Comparison of ENCODE assay signal across 10 cellular contexts in the genomic region with DNA sequence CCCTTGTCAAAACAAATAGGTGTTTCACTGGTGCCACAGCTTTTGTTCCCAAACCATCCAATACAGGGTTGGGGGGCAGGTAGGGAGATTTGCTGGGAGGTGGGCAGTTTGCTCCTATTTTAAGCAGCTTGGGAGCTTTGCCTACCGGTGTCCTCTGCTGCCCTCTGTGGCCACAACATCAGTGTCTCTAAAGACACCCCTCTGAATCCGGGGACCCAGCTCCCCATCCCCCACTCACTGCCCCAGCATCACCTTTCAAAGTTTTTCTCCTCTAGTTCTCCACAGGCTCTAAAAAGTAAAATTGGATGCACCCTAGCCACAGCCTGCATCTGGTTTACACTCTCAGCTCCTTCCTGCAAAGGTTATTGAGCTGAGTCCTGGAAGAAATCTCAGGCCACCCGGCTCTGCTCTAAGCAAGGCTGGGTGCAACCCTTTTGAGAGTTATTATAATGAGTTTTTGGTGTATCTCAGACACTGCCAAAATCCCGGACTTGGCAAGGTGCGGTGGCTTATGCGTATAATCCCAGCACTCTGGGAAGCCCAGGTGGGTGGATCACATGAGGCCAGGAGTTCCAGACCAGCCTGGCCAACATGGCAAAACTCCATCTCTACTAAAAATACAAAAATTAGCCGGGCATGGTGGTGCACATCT. TPM values are rescaled to one million over a fixed set of nuclear protein-coding genes. Genes with fewer than 3 reads are reported as not detected.
DNase-seq lines count a peak whose midpoint lies in the region; ATAC-seq, FAIRE-seq and TF ChIP-seq lines count a peak whose summit lies in the region.
"Had no signal": no experiment of that assay in that cellular context is flagged by ENCODE, and none has a peak within 500 bp of the region (broad histone marks: within the 10 kb centered on the region; RNA-seq: fewer than 3 reads in every experiment).

No MANE protein-coding gene starts in this region.

- no peak for TF ChIP-seq POLR2A in K562 (conservative IDR thresholded peaks at IDR 0.05)

- no peak overlapping the region for H3K9ac ChIP-seq in K562 (ENCODE audit: insufficient read depth in 1 of 2, low read depth in 2 of 2, low read length in 2 of 2)
- H3K9ac ChIP-seq: BLaER1 had no signal

- H3K27me3 Mint-ChIP-seq in neural crest cell (ENCODE audit: low read depth) = peaks cover 82% of the 10 kb centered on the region

- in situ Hi-C loops in K562 (cut with MboI) = no loop called here

- CTCF ChIA-PET in K562 (lab: Yijun Ruan, JAX; ENCODE audit: low intra/inter-chr PET ratio) = interaction anchor here (1.1 kb wide), 1 partner anchor 232 kb away, joined by 3 read pairs; no protein-coding TSS in a partner anchor

- no peak for TF ChIP-seq EP300 in K562 (IDR thresholded peaks at IDR 0.05; ENCODE audit: low read length)

- H3K36me3 Mint-ChIP-seq in neural crest cell (ENCODE audit: low read depth) = no peaks in the 10 kb centered on the region

- H3K9me1 ChIP-seq in K562 (ENCODE audit: control insufficient read depth, insufficient read depth, low read length) = no peaks in the 10 kb centered on the region

- peak overlapping the region; percentile 70 for H3K4me3 Mint-ChIP-seq in neural crest cell

- no peaks in the 10 kb centered on the region for H3K36me3 ChIP-seq in K562 (ENCODE audit: control insufficient read depth, insufficient read depth, low read length)
- H3K36me3 ChIP-seq: BLaER1 had no signal

- peak; percentile 48 to 58 for TF ChIP-seq RAD21 in K562 (CRISPR knock-in tag; conservative IDR thresholded peaks at IDR 0.05 in 1 of 2, IDR thresholded peaks at IDR 0.05 in 1 of 2)

- no peaks in the 10 kb centered on the region for H3K79me2 ChIP-seq in K562 (ENCODE audit: control insufficient read depth, insufficient read depth, low read length)

- ATAC-seq in K562 = no peak
- no peak for ATAC-seq in HG03095 (IDR thresholded peaks at IDR 0.05; ENCODE audit: unreplicated experiment)
- ATAC-seq in HG03520 (IDR thresholded peaks at IDR 0.05; ENCODE audit: unreplicated experiment) = no peak

- H4K20me1 ChIP-seq in K562 (replicated peaks; ENCODE audit: control insufficient read depth, insufficient read depth, low read length) = peaks cover 4% of the 10 kb centered on the region

- no peak for FAIRE-seq in K562 (lab: Jason Lieb, UNC)

- peak; percentile 51 to 59 (median 55) for TF ChIP-seq CTCF in K562 (IDR thresholded peaks at IDR 0.05 in 2 of 3, conservative IDR thresholded peaks at IDR 0.05 in 1 of 3; ENCODE audit: insufficient read depth in 2 of 3, low read depth in 1 of 3, low read length in 3 of 3)
- peak; percentile 37 for TF ChIP-seq CTCF in neural crest cell (conservative IDR thresholded peaks at IDR 0.05)

- no peaks in the 10 kb centered on the region for H3K9me3 ChIP-seq in K562 (replicated peaks; ENCODE audit: control insufficient read depth, insufficient read depth, low read depth, low read length)
- H3K9me3 ChIP-seq: BLaER1 had no signal

- H3K27ac Mint-ChIP-seq in neural crest cell (ENCODE audit: unreplicated experiment) = no peak overlapping the region

- intact Hi-C loops in K562 (cut with micrococcal nuclease) = loop anchor here (10.0 kb wide), 2 partner anchors 110 to 280 kb away; no protein-coding TSS in a partner anchor

- no TSS peak for BruUV-seq in K562 (replicated peaks; lab: Mats Ljungman, UMichigan)

- no peak overlapping the region for H2AFZ ChIP-seq in K562 (ENCODE audit: low read depth, low read length)

- no peak overlapping the region for H3K4me3 ChIP-seq in K562
- H3K4me3 ChIP-seq: BLaER1 had no signal

- H3K9me3 Mint-ChIP-seq in neural crest cell = no peaks in the 10 kb centered on the region

- peaks cover 5 to 8% of the 10 kb centered on the region in 2 experiments; a peak in 2 of 5 replicates for H3K27me3 ChIP-seq in K562 (ENCODE audit: control insufficient read depth in 2 of 2, insufficient read depth in 2 of 2, low read length in 2 of 2)

- peaks cover 9 to 32% of the 10 kb centered on the region in 2 experiments for H3K4me1 ChIP-seq in K562 (replicated peaks in 1 of 2; ENCODE audit: control insufficient read depth in 2 of 2, insufficient read depth in 2 of 2, low read length in 2 of 2)

- H3K27ac ChIP-seq in K562 (ENCODE audit: extremely low read depth, low read depth, low read length) = no peak overlapping the region
- H3K27ac ChIP-seq: BLaER1 had no signal

- POLR2A ChIA-PET in K562 (lab: Yijun Ruan, JAX) = interaction anchor here (0.8 kb wide), 1 partner anchor 85 kb away, joined by 3 read pairs; no protein-coding TSS in a partner anchor

- H3K4me2 ChIP-seq in K562 (ENCODE audit: insufficient read depth, low read length) = no peak overlapping the region
- H3K4me2 ChIP-seq: BLaER1 had no signal

- 26% methylated on average over 7 of the region's 7 CpGs for WGBS in K562 (ENCODE audit: insufficient coverage, low coverage, missing lambda C conversion rate)

- peak; percentile 10 for DNase-seq in NCI-H2196 (lab: John Stamatoyannopoulos, UW; ENCODE audit: unreplicated experiment)
- DNase-seq in NCI-H2196 treated with DMSO at 0.1 percent for 48 hours (lab: John Stamatoyannopoulos, UW; ENCODE audit: unreplicated experiment) = no peak
- DNase-seq in M059J (ENCODE audit: low read depth) = peak; percentile 48
- peak; percentile 54 to 63 (median 62) for DNase-seq in K562 (ENCODE audit: extremely low read depth in 1 of 4, low spot score in 3 of 4)
- no peak for DNase-seq in neural crest cell (ENCODE audit: low read depth, low spot score)
- DNase-seq in effector CD8-positive, alpha-beta T cell (lab: John Stamatoyannopoulos, UW) = no peak

- peaks cover 13% of the 10 kb centered on the region for H3K4me1 Mint-ChIP-seq in neural crest cell

TF ChIP-seq in K562, 482 proteins besides CTCF, POLR2A, EP300 and RAD21:
- TF ChIP-seq ZBTB8A (IDR thresholded peaks at IDR 0.05; ENCODE audit: partially characterized antibody) (no peak), KLF16 (IDR thresholded peaks at IDR 0.05) (0 out of 2 replicates have a peak, but pooled peaks have one; percentile 12), HNRNPK (IDR thresholded peaks at IDR 0.05; ENCODE audit: low read depth, low read length, poor library complexity, severe bottlenecking) (no peak), RB1 (IDR thresholded peaks at IDR 0.05; ENCODE audit: low read depth) (0 out of 2 replicates have a peak, but pooled peaks have one; percentile 9), MAZ (CRISPR knock-in tag; conservative IDR thresholded peaks at IDR 0.05 in 1 of 2, IDR thresholded peaks at IDR 0.05 in 1 of 2) (peak in 1 of 2 experiments; percentile 49; a peak in 1 of 4 replicates)
- TF ChIP-seq, protein P1, sequence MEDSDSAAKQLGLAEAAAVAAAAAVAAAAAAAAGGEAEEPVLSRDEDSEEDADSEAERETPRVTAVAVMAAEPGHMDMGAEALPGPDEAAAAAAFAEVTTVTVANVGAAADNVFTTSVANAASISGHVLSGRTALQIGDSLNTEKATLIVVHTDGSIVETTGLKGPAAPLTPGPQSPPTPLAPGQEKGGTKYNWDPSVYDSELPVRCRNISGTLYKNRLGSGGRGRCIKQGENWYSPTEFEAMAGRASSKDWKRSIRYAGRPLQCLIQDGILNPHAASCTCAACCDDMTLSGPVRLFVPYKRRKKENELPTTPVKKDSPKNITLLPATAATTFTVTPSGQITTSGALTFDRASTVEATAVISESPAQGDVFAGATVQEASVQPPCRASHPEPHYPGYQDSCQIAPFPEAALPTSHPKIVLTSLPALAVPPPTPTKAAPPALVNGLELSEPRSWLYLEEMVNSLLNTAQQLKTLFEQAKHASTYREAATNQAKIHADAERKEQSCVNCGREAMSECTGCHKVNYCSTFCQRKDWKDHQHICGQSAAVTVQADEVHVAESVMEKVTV (CRISPR knock-in tag; IDR thresholded peaks at IDR 0.05) = 0 out of 2 replicates have a peak, but pooled peaks have one; percentile 18

RNA-seq across cellular contexts. Expression of gene EPAS1, which starts 2.9 kb away (rescaled TPM):
- 22.0 and 23.7 TPM in 2 replicates for total RNA-seq in M059J (2014; rRNA removed; shearing (Covaris generic))
- 16.7 and 39.1 TPM in 2 replicates for total RNA-seq in K562 (2011; cell fraction: chromatin; rRNA removed; ENCODE audit: low replicate concordance)
- 11.2 and 15.0 TPM in 2 replicates for total RNA-seq in K562 (2011; cell fraction: nucleolus; rRNA removed)
- total RNA-seq in K562 (2011; cell fraction: nucleoplasm; rRNA removed) = 13.9 and 14.0 TPM in 2 replicates
- total RNA-seq in K562 (2014; rRNA removed) = 1.8 and 4.3 TPM in 2 replicates
- 2.6 and 4.1 TPM in 2 replicates for total RNA-seq in K562 (2014; rRNA removed; fragmentation: Illumina TruSeq; extraction: Trizol)
- total RNA-seq in K562 (2015; rRNA removed; fragmentation: Illumina TruSeq; extraction: Trizol) = 5.3 and 5.6 TPM in 2 replicates
- total RNA-seq in K562 (2021) = 9.9 and 11.2 TPM in 2 replicates
- polyA plus RNA-seq in K562 (2011; rRNA removed) = 4.1 and 14.1 TPM in 2 replicates
- polyA plus RNA-seq in K562 (2011; cell fraction: cytosol; rRNA removed) = 3.4 and 4.8 TPM in 2 replicates
- 15.8 and 17.6 TPM in 2 replicates for polyA plus RNA-seq in K562 (2011; cell fraction: nucleus; rRNA removed)
- polyA plus RNA-seq in K562 (2012) = 13.3 and 35.0 TPM in 2 replicates
- polyA plus RNA-seq in K562 (2014; fragmentation: Illumina TruSeq; extraction: Trizol) = 4.6 and 6.2 TPM in 2 replicates
- under 1 TPM; 0.25 to 0.56 TPM for polyA plus RNA-seq in K562 (2014; fragmentation: Nextera tagmentation; extraction: Ambion mirVana)
- polyA plus RNA-seq in K562 (2014; rRNA removed) = 2.9 and 3.6 TPM in 2 replicates
- 6.0 and 12.7 TPM in 2 replicates for polyA minus RNA-seq in K562 (2011; rRNA and poly(A)+ RNA removed)
- 6.8 and 16.1 TPM in 2 replicates for polyA minus RNA-seq in K562 (2011; cell fraction: cytosol; rRNA and poly(A)+ RNA removed)
- 14.5 and 17.2 TPM in 2 replicates for polyA minus RNA-seq in K562 (2011; cell fraction: nucleus; rRNA and poly(A)+ RNA removed)
- 0.14 and 0.27 TPM in 2 replicates for total RNA-seq in neural crest cell
- polyA plus RNA-seq: neural cell had no signal

Comparison
In these comparisons a context has a peak if more than half of its experiments do, and no peak if none do; other contexts are left out.
1. DNase-seq: peak in NCI-H2196 (single experiment), M059J (single experiment) and K562 (4 of 4); none in NCI-H2196 treated with DMSO at 0.1 percent for 48 hours (single experiment), neural crest cell (single experiment) and effector CD8-positive, alpha-beta T cell (single experiment).